ENCODE assay signal across 7 cellular contexts in genomic region chr1:119674835-119675289, GRCh38. TPM values are rescaled to one million over a fixed set of nuclear protein-coding genes. Genes with fewer than 3 reads are reported as not detected.
A peak's percentile ranks its signal among the peaks of the same experiment; 100 is the strongest.
DNase-seq lines count a peak whose midpoint lies in the region; ATAC-seq and TF ChIP-seq lines count a peak whose summit lies in the region.

No MANE protein-coding gene starts in this region.

- no peaks in the 10 kb centered on the region for H3K79me2 ChIP-seq in MM.1S (ENCODE audit: low read length)

- H3K27me3 ChIP-seq in MM.1S (replicated peaks; ENCODE audit: insufficient read depth, low read length) (no peaks in the 10 kb centered on the region), iPS-20b (ENCODE audit: insufficient read depth, low read length) (no peaks in the 10 kb centered on the region)

- ATAC-seq in GM19395 (IDR thresholded peaks at IDR 0.05; ENCODE audit: unreplicated experiment) (peak; percentile 58), GM18858 (IDR thresholded peaks at IDR 0.05; ENCODE audit: unreplicated experiment) (no peak)

- H2AFZ ChIP-seq in MM.1S (ENCODE audit: low read length) = no peak overlapping the region

- no peaks in the 10 kb centered on the region for H3K4me1 Mint-ChIP-seq in activated T-helper 1 cell treated with anti-CD3 and anti-CD28 coated beads, Interleukin-12 subunit alpha, Interleukin-12 subunit beta, Interleukin-2, Interleukin-4 antibody, amounts not matched to agents 30 ng/mL and 10 ng/mL and 1 ng/mL, durations not matched to agents 14 hours and 24 hours and 36 hours (ENCODE audit: low read depth)

- H3K4me1 ChIP-seq in MM.1S (ENCODE audit: low read length) (peaks cover 20% of the 10 kb centered on the region), iPS-20b (ENCODE audit: insufficient read depth, low read length) (peaks cover 31% of the 10 kb centered on the region)

- no peaks in the 10 kb centered on the region for H3F3A ChIP-seq in MM.1S (ENCODE audit: insufficient read depth, low read length)

- H3K4me3 ChIP-seq in MM.1S (ENCODE audit: low read length) (no peak overlapping the region), iPS-20b (ENCODE audit: low read length) (peak overlapping the region; percentile 60; the same call in 1 of the 2 replicates)

- no peaks in the 10 kb centered on the region for H4K20me1 ChIP-seq in MM.1S (ENCODE audit: insufficient read depth, low read length)

- peaks cover 21% of the 10 kb centered on the region for H3K27me3 Mint-ChIP-seq in activated T-helper 1 cell treated with anti-CD3 and anti-CD28 coated beads, Interleukin-12 subunit alpha, Interleukin-12 subunit beta, Interleukin-2, Interleukin-4 antibody, amounts not matched to agents 30 ng/mL and 10 ng/mL and 1 ng/mL, durations not matched to agents 14 hours and 24 hours and 36 hours (ENCODE audit: insufficient read depth)

- H3K9me3 ChIP-seq in MM.1S (replicated peaks; ENCODE audit: insufficient read depth, low read length) = no peaks in the 10 kb centered on the region
- no peaks in the 10 kb centered on the region for H3K9me3 ChIP-seq in iPS-20b (ENCODE audit: insufficient read depth, low read depth, low read length)

- H3K9ac ChIP-seq in MM.1S (ENCODE audit: low read length) (no peak overlapping the region), iPS-20b (ENCODE audit: low read depth, low read length) (peak overlapping the region; percentile 17; the same call in 1 of the 2 replicates)

- no peak for TF ChIP-seq CTCF in MM.1S (IDR thresholded peaks at IDR 0.05; ENCODE audit: low read length)

- H3K4me2 ChIP-seq in MM.1S (ENCODE audit: low read depth, low read length) = peak overlapping the region; percentile 39; the same call in 1 of the 2 replicates

- intact Hi-C loops in activated T-helper 1 cell treated with anti-CD3 and anti-CD28 coated beads, Interleukin-12 subunit alpha, Interleukin-12 subunit beta, Interleukin-2, Interleukin-4 antibody, amounts not matched to agents 30 ng/mL and 10 ng/mL and 1 ng/mL, durations not matched to agents 14 hours and 24 hours and 36 hours (cut with micrococcal nuclease) = loop anchor here (1.0 to 10.0 kb wide), 3 partner anchors 27 to 390 kb away; partner anchors contain the start of gene ZNF697

- H3K27ac Mint-ChIP-seq in activated T-helper 1 cell treated with anti-CD3 and anti-CD28 coated beads, Interleukin-12 subunit alpha, Interleukin-12 subunit beta, Interleukin-2, Interleukin-4 antibody, amounts not matched to agents 30 ng/mL and 10 ng/mL and 1 ng/mL, durations not matched to agents 14 hours and 24 hours and 36 hours = no peak overlapping the region

- no peaks in the 10 kb centered on the region for H3K36me3 Mint-ChIP-seq in activated T-helper 1 cell treated with anti-CD3 and anti-CD28 coated beads, Interleukin-12 subunit alpha, Interleukin-12 subunit beta, Interleukin-2, Interleukin-4 antibody, amounts not matched to agents 30 ng/mL and 10 ng/mL and 1 ng/mL, durations not matched to agents 14 hours and 24 hours and 36 hours (ENCODE audit: low read depth)

- H3K27ac ChIP-seq in MM.1S (ENCODE audit: low read length) (no peak overlapping the region), iPS-20b (ENCODE audit: low read length) (peak overlapping the region; percentile 27)

- no peak for DNase-seq in MM.1S
- peak; percentile 9 for DNase-seq in activated T-helper 1 cell treated with anti-CD3 and anti-CD28 coated beads, Interleukin-12 subunit alpha, Interleukin-12 subunit beta, Interleukin-2, Interleukin-4 antibody, amounts not matched to agents 30 ng/mL and 10 ng/mL and 1 ng/mL, durations not matched to agents 14 hours and 24 hours and 36 hours (ENCODE audit: low spot score)
- peak; percentile 16 for DNase-seq in stimulated activated CD4-positive, alpha-beta T cell treated with anti-CD3 and anti-CD28 coated beads, Interleukin-4, amount 100 ng/mL, for 1 hour
- no peak for DNase-seq in superior temporal gyrus (ENCODE audit: extremely low spot score)

- H3K4me3 Mint-ChIP-seq in activated T-helper 1 cell treated with anti-CD3 and anti-CD28 coated beads, Interleukin-12 subunit alpha, Interleukin-12 subunit beta, Interleukin-2, Interleukin-4 antibody, amounts not matched to agents 30 ng/mL and 10 ng/mL and 1 ng/mL, durations not matched to agents 14 hours and 24 hours and 36 hours = no peak overlapping the region

- H3K36me3 ChIP-seq in MM.1S (replicated peaks; ENCODE audit: insufficient read depth, low read length) = no peaks in the 10 kb centered on the region
- no peaks in the 10 kb centered on the region for H3K36me3 ChIP-seq in iPS-20b (ENCODE audit: insufficient read depth, low read depth, low read length)

- no peaks in the 10 kb centered on the region for H3K9me3 Mint-ChIP-seq in activated T-helper 1 cell treated with anti-CD3 and anti-CD28 coated beads, Interleukin-12 subunit alpha, Interleukin-12 subunit beta, Interleukin-2, Interleukin-4 antibody, amounts not matched to agents 30 ng/mL and 10 ng/mL and 1 ng/mL, durations not matched to agents 14 hours and 24 hours and 36 hours

- no peaks in the 10 kb centered on the region for H3K9me2 ChIP-seq in MM.1S (replicated peaks; ENCODE audit: insufficient read depth, low read length)

RNA-seq across cellular contexts. Expression of gene ZNF697, which starts 26.8 kb away (rescaled TPM):
- 2.9 and 3.0 TPM in 2 replicates for total RNA-seq in activated T-helper 1 cell treated with anti-CD3 and anti-CD28 coated beads, Interleukin-12 subunit alpha, Interleukin-12 subunit beta, Interleukin-2, Interleukin-4 antibody, amounts not matched to agents 30 ng/mL and 10 ng/mL and 1 ng/mL, durations not matched to agents 14 hours and 24 hours and 36 hours

RNA-seq across cellular contexts. Expression of gene PHGDH, which starts 36.9 kb away (rescaled TPM):
- total RNA-seq in activated T-helper 1 cell treated with anti-CD3 and anti-CD28 coated beads, Interleukin-12 subunit alpha, Interleukin-12 subunit beta, Interleukin-2, Interleukin-4 antibody, amounts not matched to agents 30 ng/mL and 10 ng/mL and 1 ng/mL, durations not matched to agents 14 hours and 24 hours and 36 hours = 46.7 and 49.3 TPM in 2 replicates

Comparison
In these comparisons a context has a peak if more than half of its experiments do, and no peak if none do; other contexts are left out.
1. DNase-seq: peak in activated T-helper 1 cell treated with anti-CD3 and anti-CD28 coated beads, Interleukin-12 subunit alpha, Interleukin-12 subunit beta, Interleukin-2, Interleukin-4 antibody, amounts not matched to agents 30 ng/mL and 10 ng/mL and 1 ng/mL, durations not matched to agents 14 hours and 24 hours and 36 hours (single experiment) and stimulated activated CD4-positive, alpha-beta T cell treated with anti-CD3 and anti-CD28 coated beads, Interleukin-4, amount 100 ng/mL, for 1 hour (single experiment); none in MM.1S (single experiment) and superior temporal gyrus (single experiment).